13 cellular contexts compared by ENCODE assay signal in genomic region chr5:139925650-139926640, GRCh38.
DNase-seq lines count a peak whose midpoint lies in the region; ATAC-seq and TF ChIP-seq lines count a peak whose summit lies in the region.
"Had no signal": no experiment of that assay in that cellular context is flagged by ENCODE, and none has a peak within 500 bp of the region (broad histone marks: within the 10 kb centered on the region; RNA-seq: fewer than 3 reads in every experiment).

No MANE protein-coding gene starts in this region.

- H3K4me1 Mint-ChIP-seq in glutamatergic neuron (ENCODE audit: low read depth, unreplicated experiment), result no peaks in the 10 kb centered on the region
- H3K4me1 Mint-ChIP-seq in stimulated activated naive CD8-positive, alpha-beta T cell treated with anti-CD3 and anti-CD28 coated beads, Interleukin-15, amount 100 ng/mL, for 72 hours, result peaks cover 6% of the 10 kb centered on the region

- no peaks in the 10 kb centered on the region for H3K27me3 Mint-ChIP-seq in glutamatergic neuron (ENCODE audit: unreplicated experiment)
- H3K27me3 Mint-ChIP-seq in stimulated activated naive CD8-positive, alpha-beta T cell treated with anti-CD3 and anti-CD28 coated beads, Interleukin-15, amount 100 ng/mL, for 72 hours, result peaks cover 30% of the 10 kb centered on the region

- no peaks in the 10 kb centered on the region for H3K36me3 ChIP-seq in RWPE2 (ENCODE audit: low read depth)

- DNase-seq in activated gamma-delta T cell treated with Interleukin-2 at 50 U/mL for 16 hours (peak; percentile 35), activated gamma-delta T cell (lab: John Stamatoyannopoulos, UW) (no peak), RWPE2 (ENCODE audit: low spot score) (no peak), glutamatergic neuron (no peak), NCI-H1092 treated with DMSO at 0.1 percent for 48 hours (lab: John Stamatoyannopoulos, UW) (no peak), ureter (ENCODE audit: low spot score) (no peak)
- DNase-seq in stimulated activated naive CD8-positive, alpha-beta T cell treated with anti-CD3 and anti-CD28 coated beads, Interleukin-15, amount 100 ng/mL, for 72 hours, result no peak
- DNase-seq: activated T-cell treated with anti-CD3 and anti-CD28 coated beads, Interleukin-2, amount 50 U/mL, for 1 hour; GOT3; NCI-H1105; posterior cingulate gyrus had no signal

- no peaks in the 10 kb centered on the region for H3K36me3 Mint-ChIP-seq in glutamatergic neuron (ENCODE audit: unreplicated experiment)

- peak overlapping the region; percentile 36 for H3K27ac Mint-ChIP-seq in glutamatergic neuron (ENCODE audit: unreplicated experiment)
- H3K27ac Mint-ChIP-seq in stimulated activated naive CD8-positive, alpha-beta T cell treated with anti-CD3 and anti-CD28 coated beads, Interleukin-15, amount 100 ng/mL, for 72 hours, result peak overlapping the region in 1 of 2 donors; percentile 68

- TF ChIP-seq CTCF in RWPE2 (IDR thresholded peaks at IDR 0.05; ENCODE audit: poor library complexity, severe bottlenecking) (no peak), glutamatergic neuron (IDR thresholded peaks at IDR 0.05; ENCODE audit: partially characterized antibody, unreplicated experiment) (no peak)

- H3K9me3 ChIP-seq in RWPE2 (ENCODE audit: severe bottlenecking), result no peaks in the 10 kb centered on the region

- peaks cover 3% of the 10 kb centered on the region for H3K27me3 ChIP-seq in RWPE2 (ENCODE audit: insufficient read depth, poor library complexity, severe bottlenecking)

- no peak overlapping the region for H3K27ac ChIP-seq in RWPE2 (ENCODE audit: poor library complexity, severe bottlenecking)
- H3K27ac ChIP-seq: KMS-11 had no signal

- H3K4me1 ChIP-seq in RWPE2 (ENCODE audit: insufficient read depth, poor library complexity, severe bottlenecking), result no peaks in the 10 kb centered on the region

- peak; percentile 45; the same call in 1 of the 3 replicates for ATAC-seq in RWPE2 (ENCODE audit: low read depth)
- ATAC-seq in stimulated activated naive CD8-positive, alpha-beta T cell treated with anti-CD3 and anti-CD28 coated beads, Interleukin-15, amount 100 ng/mL, for 72 hours, result peak; percentile 43
- no peak for ATAC-seq in HG03108 (IDR thresholded peaks at IDR 0.05; ENCODE audit: unreplicated experiment)

- no peak overlapping the region for H3K4me3 ChIP-seq in RWPE2 (ENCODE audit: severe bottlenecking)

- H3K9me3 Mint-ChIP-seq in glutamatergic neuron (ENCODE audit: unreplicated experiment), result no peaks in the 10 kb centered on the region
- no peaks in the 10 kb centered on the region for H3K9me3 Mint-ChIP-seq in stimulated activated naive CD8-positive, alpha-beta T cell treated with anti-CD3 and anti-CD28 coated beads, Interleukin-15, amount 100 ng/mL, for 72 hours

- no peak overlapping the region for H3K4me3 Mint-ChIP-seq in glutamatergic neuron (ENCODE audit: unreplicated experiment)
- H3K4me3 Mint-ChIP-seq in stimulated activated naive CD8-positive, alpha-beta T cell treated with anti-CD3 and anti-CD28 coated beads, Interleukin-15, amount 100 ng/mL, for 72 hours, result no peak overlapping the region
